In the genomic region with DNA sequence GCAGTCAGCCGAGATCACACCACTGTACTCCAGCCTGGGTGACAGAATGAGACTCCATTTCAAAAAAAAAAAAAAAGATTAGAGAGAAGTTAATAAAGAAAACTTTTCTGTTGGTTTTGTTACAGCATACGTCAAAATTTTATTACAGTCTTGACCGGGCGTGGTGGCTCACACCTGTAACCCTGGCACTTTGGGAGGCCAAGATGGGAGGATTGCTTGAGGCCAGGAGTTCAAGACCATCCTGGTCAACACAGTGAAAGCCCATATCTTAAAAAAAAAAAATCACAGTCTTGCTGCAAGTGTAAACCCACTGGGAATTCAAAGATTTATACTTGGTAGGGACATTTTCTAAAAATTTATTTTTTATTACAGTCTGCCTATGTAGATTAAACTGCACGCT, we compare ENCODE assay signal across 29 cellular contexts.
"Had no signal": no experiment of that assay in that cellular context is flagged by ENCODE, and none has a peak within 500 bp of the region (broad histone marks: within the 10 kb centered on the region; RNA-seq: fewer than 3 reads in every experiment).

No MANE protein-coding gene starts in this region.

- H3K9me3 ChIP-seq: left lung, lower lobe of right lung, pancreas, prostate gland, sigmoid colon, spleen, tibial nerve, uterus had no signal

- H3K27ac ChIP-seq: left lung, lower lobe of right lung, pancreas, prostate gland, sigmoid colon, spleen, uterus had no signal

- H3K36me3 ChIP-seq: lower lobe of right lung, pancreas, prostate gland, uterus had no signal

- ATAC-seq: left colon; left lung; lower lobe of right lung; naive thymus-derived CD8-positive, alpha-beta T cell; pancreas; right cardiac atrium; stimulated activated memory B cell treated with anti-CD40 and anti-IgM and Interleukin-4, amounts not matched to agents 10 μg/mL and 1 μg/mL and 100 μg/mL, for 72 hours; stimulated activated naive CD8-positive, alpha-beta T cell treated with anti-CD3 and anti-CD28 coated beads, Interleukin-15, amount 100 ng/mL, for 72 hours had no signal

- H3K4me3 ChIP-seq: left lung, lower lobe of right lung, pancreas, prostate gland, sigmoid colon, spleen, tibial nerve, uterus had no signal

- FAIRE-seq: islet of Langerhans, kidney, pancreas, small intestine had no signal

- H3K4me1 ChIP-seq: prostate gland, uterus had no signal

- H3K27me3 ChIP-seq: left lung, sigmoid colon, spleen, tibial nerve, uterus had no signal

- H3K9me3 Mint-ChIP-seq: immature natural killer cell; naive thymus-derived CD8-positive, alpha-beta T cell; nephron; neural crest cell; stimulated activated memory B cell treated with anti-CD40 and anti-IgM and Interleukin-4, amounts not matched to agents 10 μg/mL and 1 μg/mL and 100 μg/mL, for 72 hours; stimulated activated naive CD8-positive, alpha-beta T cell treated with anti-CD3 and anti-CD28 coated beads, Interleukin-15, amount 100 ng/mL, for 72 hours; type B pancreatic cell had no signal

- H3K27me3 Mint-ChIP-seq: naive thymus-derived CD8-positive, alpha-beta T cell; stimulated activated memory B cell treated with anti-CD40 and anti-IgM and Interleukin-4, amounts not matched to agents 10 μg/mL and 1 μg/mL and 100 μg/mL, for 72 hours; stimulated activated naive CD8-positive, alpha-beta T cell treated with anti-CD3 and anti-CD28 coated beads, Interleukin-15, amount 100 ng/mL, for 72 hours; type B pancreatic cell had no signal

- H3K4me3 Mint-ChIP-seq: immature natural killer cell; naive thymus-derived CD8-positive, alpha-beta T cell; nephron; neural crest cell; stimulated activated memory B cell treated with anti-CD40 and anti-IgM and Interleukin-4, amounts not matched to agents 10 μg/mL and 1 μg/mL and 100 μg/mL, for 72 hours; stimulated activated naive CD8-positive, alpha-beta T cell treated with anti-CD3 and anti-CD28 coated beads, Interleukin-15, amount 100 ng/mL, for 72 hours; type B pancreatic cell had no signal

- DNase-seq: hypothalamus; immature natural killer cell; kidney; left colon; left lung; lower lobe of right lung; mammary epithelial cell; mesenchymal stem cell; naive thymus-derived CD8-positive, alpha-beta T cell; nucleus accumbens; pancreas; retina; right cardiac atrium; sigmoid colon; small intestine; stimulated activated CD4-positive, alpha-beta T cell treated with anti-CD3 and anti-CD28 coated beads, Interleukin-4, amount 100 ng/mL, for 4 hours; stimulated activated CD8-positive, alpha-beta memory T cell treated with anti-CD3 and anti-CD28 coated beads, Interleukin-4, amount 100 ng/mL, for 48 hours; stimulated activated naive CD4-positive, alpha-beta T cell treated with Interleukin-2 at 50 U/mL for 16 hours; stimulated activated naive CD8-positive, alpha-beta T cell treated with anti-CD3 and anti-CD28 coated beads, Interleukin-15, amount 100 ng/mL, for 72 hours; substantia nigra; uterus had no signal

- H3K27ac Mint-ChIP-seq: immature natural killer cell; stimulated activated memory B cell treated with anti-CD40 and anti-IgM and Interleukin-4, amounts not matched to agents 10 μg/mL and 1 μg/mL and 100 μg/mL, for 72 hours; type B pancreatic cell had no signal

- H3K36me3 Mint-ChIP-seq: immature natural killer cell, type B pancreatic cell had no signal
